8 cellular contexts compared by ENCODE assay signal in genomic region chr4:87973283-87974169, GRCh38. TPM values are rescaled to one million over a fixed set of nuclear protein-coding genes. Genes with fewer than 3 reads are reported as not detected.
A peak's percentile ranks its signal among the peaks of the same experiment; 100 is the strongest.
DNase-seq lines count a peak whose midpoint lies in the region; ATAC-seq and TF ChIP-seq lines count a peak whose summit lies in the region.

No MANE protein-coding gene starts in this region.

- H3K4me3 ChIP-seq in CD4-positive, alpha-beta memory T cell (ENCODE audit: low read length in 2 of 2): no peak overlapping the region
- H3K4me3 ChIP-seq in fibroblast of villous mesenchyme (ENCODE audit: low read depth, low read length) (peak overlapping the region; percentile 22), neural cell (ENCODE audit: low read length) (no peak overlapping the region)

- no peaks in the 10 kb centered on the region for H4K20me1 ChIP-seq in neural cell (ENCODE audit: insufficient read depth)

- no peaks in the 10 kb centered on the region for H3F3A ChIP-seq in neural cell (ENCODE audit: insufficient read depth, low read length, poor library complexity, severe bottlenecking)

- peaks cover 5% of the 10 kb centered on the region for H3K27me3 ChIP-seq in CD4-positive, alpha-beta memory T cell (ENCODE audit: insufficient read depth, low read length)
- no peaks in the 10 kb centered on the region for H3K27me3 ChIP-seq in neural cell (ENCODE audit: insufficient read depth, low read depth, low read length)

- TF ChIP-seq EP300 in neural cell (conservative IDR thresholded peaks at IDR 0.05; ENCODE audit: poor library complexity, severe bottlenecking): no peak

- no peaks in the 10 kb centered on the region for H3K36me3 ChIP-seq in CD4-positive, alpha-beta memory T cell (ENCODE audit: insufficient read depth, low read length)
- H3K36me3 ChIP-seq in neural cell (ENCODE audit: insufficient read depth, low read length): no peaks in the 10 kb centered on the region

- no peaks in the 10 kb centered on the region for H3K9me2 ChIP-seq in neural cell (ENCODE audit: insufficient read depth, low read length)

- POLR2A ChIA-PET in CD4-positive, alpha-beta memory T cell (lab: Charles Lee; ENCODE audit: partially characterized antibody): no interaction called here
- POLR2A ChIA-PET in activated CD4-positive, alpha-beta memory T cell treated with anti-CD3 and anti-CD28 coated beads, Interleukin-2, amount 10 ng/mL, durations not matched to agents 7 days and 5 days (lab: Charles Lee): no interaction called here

- no peaks in the 10 kb centered on the region for H3K79me2 ChIP-seq in neural cell (replicated peaks; ENCODE audit: insufficient read depth, low read length)

- peaks cover 6 to 11% (median 7%) of the 10 kb centered on the region in 4 donors for H3K4me1 Mint-ChIP-seq in CD4-positive, alpha-beta memory T cell
- peaks cover 9% of the 10 kb centered on the region for H3K4me1 Mint-ChIP-seq in activated CD4-positive, alpha-beta memory T cell treated with anti-CD3 and anti-CD28 coated beads, Interleukin-2, amount 10 ng/mL, durations not matched to agents 7 days and 5 days
- H3K4me1 Mint-ChIP-seq in activated T-helper 2 cell treated with anti-CD3 and anti-CD28 coated beads, Interferon-gamma antibody, Interleukin-2, Interleukin-4, amounts not matched to agents 10 μg/mL and 5 μg/mL and 100 μg/mL, durations not matched to agents 14 hours and 24 hours and 36 hours (ENCODE audit: low read depth): peaks cover 6% of the 10 kb centered on the region

- H3K4me2 ChIP-seq in neural cell (ENCODE audit: low read length): no peak overlapping the region

- no peak overlapping the region for H3K27ac ChIP-seq in CD4-positive, alpha-beta memory T cell (ENCODE audit: low read depth, low read length)
- no peak overlapping the region for H3K27ac ChIP-seq in neural cell (ENCODE audit: low read length)

- TF ChIP-seq CTCF in fibroblast of villous mesenchyme (IDR thresholded peaks at IDR 0.05; ENCODE audit: insufficient read depth, low read depth, low read length): peak; percentile 75
- peak; percentile 80 for TF ChIP-seq CTCF in neural cell (IDR thresholded peaks at IDR 0.05; ENCODE audit: poor library complexity, severe bottlenecking)

- no peak overlapping the region for H3K4me3 Mint-ChIP-seq in CD4-positive, alpha-beta memory T cell
- no peak overlapping the region for H3K4me3 Mint-ChIP-seq in activated CD4-positive, alpha-beta memory T cell treated with anti-CD3 and anti-CD28 coated beads, Interleukin-2, amount 10 ng/mL, durations not matched to agents 7 days and 5 days
- H3K4me3 Mint-ChIP-seq in activated T-helper 2 cell treated with anti-CD3 and anti-CD28 coated beads, Interferon-gamma antibody, Interleukin-2, Interleukin-4, amounts not matched to agents 10 μg/mL and 5 μg/mL and 100 μg/mL, durations not matched to agents 14 hours and 24 hours and 36 hours (ENCODE audit: low read depth): no peak overlapping the region

- no peaks in the 10 kb centered on the region for H3K9me3 Mint-ChIP-seq in CD4-positive, alpha-beta memory T cell
- H3K9me3 Mint-ChIP-seq in activated CD4-positive, alpha-beta memory T cell treated with anti-CD3 and anti-CD28 coated beads, Interleukin-2, amount 10 ng/mL, durations not matched to agents 7 days and 5 days: no peaks in the 10 kb centered on the region
- H3K9me3 Mint-ChIP-seq in activated T-helper 2 cell treated with anti-CD3 and anti-CD28 coated beads, Interferon-gamma antibody, Interleukin-2, Interleukin-4, amounts not matched to agents 10 μg/mL and 5 μg/mL and 100 μg/mL, durations not matched to agents 14 hours and 24 hours and 36 hours: no peaks in the 10 kb centered on the region

- peak in 4 of 5 donors; percentile 9 to 22 (median 16) for DNase-seq in CD4-positive, alpha-beta memory T cell
- DNase-seq in NCI-H510A (lab: John Stamatoyannopoulos, UW): peak; percentile 24
- DNase-seq in activated CD4-positive, alpha-beta memory T cell treated with anti-CD3 and anti-CD28 coated beads, Interleukin-2, amount 10 ng/mL, durations not matched to agents 7 days and 5 days: peak; percentile 28
- peak; percentile 88 for DNase-seq in fibroblast of villous mesenchyme (ENCODE audit: low read depth)
- no peak for DNase-seq in activated T-helper 2 cell treated with anti-CD3 and anti-CD28 coated beads, Interferon-gamma antibody, Interleukin-2, Interleukin-4, amounts not matched to agents 10 μg/mL and 5 μg/mL and 100 μg/mL, durations not matched to agents 14 hours and 24 hours and 36 hours (ENCODE audit: low spot score)

- no peaks in the 10 kb centered on the region for H3K36me3 Mint-ChIP-seq in CD4-positive, alpha-beta memory T cell
- no peaks in the 10 kb centered on the region for H3K36me3 Mint-ChIP-seq in activated CD4-positive, alpha-beta memory T cell treated with anti-CD3 and anti-CD28 coated beads, Interleukin-2, amount 10 ng/mL, durations not matched to agents 7 days and 5 days (ENCODE audit: low read depth)
- H3K36me3 Mint-ChIP-seq in activated T-helper 2 cell treated with anti-CD3 and anti-CD28 coated beads, Interferon-gamma antibody, Interleukin-2, Interleukin-4, amounts not matched to agents 10 μg/mL and 5 μg/mL and 100 μg/mL, durations not matched to agents 14 hours and 24 hours and 36 hours (ENCODE audit: low read depth): no peaks in the 10 kb centered on the region

- H3K27me3 Mint-ChIP-seq in CD4-positive, alpha-beta memory T cell: peaks cover 20 to 28% of the 10 kb centered on the region in 2 donors
- H3K27me3 Mint-ChIP-seq in activated CD4-positive, alpha-beta memory T cell treated with anti-CD3 and anti-CD28 coated beads, Interleukin-2, amount 10 ng/mL, durations not matched to agents 7 days and 5 days: peaks cover 48% of the 10 kb centered on the region
- peaks cover 49% of the 10 kb centered on the region for H3K27me3 Mint-ChIP-seq in activated T-helper 2 cell treated with anti-CD3 and anti-CD28 coated beads, Interferon-gamma antibody, Interleukin-2, Interleukin-4, amounts not matched to agents 10 μg/mL and 5 μg/mL and 100 μg/mL, durations not matched to agents 14 hours and 24 hours and 36 hours (ENCODE audit: low read depth)

- H3K4me1 ChIP-seq in CD4-positive, alpha-beta memory T cell (ENCODE audit: insufficient read depth, low read length): peaks cover 7% of the 10 kb centered on the region

- H3K9me3 ChIP-seq in CD4-positive, alpha-beta memory T cell (ENCODE audit: control insufficient read depth in 1 of 2, low read length in 2 of 2): no peaks in the 10 kb centered on the region
- no peaks in the 10 kb centered on the region for H3K9me3 ChIP-seq in neural cell (ENCODE audit: low read length)

- TF ChIP-seq RAD21 in neural cell (conservative IDR thresholded peaks at IDR 0.05): peak; percentile 67

- no peak overlapping the region for H2AFZ ChIP-seq in neural cell (ENCODE audit: low read depth, low read length)

- CTCF ChIA-PET in CD4-positive, alpha-beta memory T cell (lab: Charles Lee; ENCODE audit: partially characterized antibody): interaction anchor here (0.6 to 1.5 kb wide), 10 partner anchors 10 to 807 kb away, joined by 3 to 18 read pairs (median 4); no protein-coding TSS in a partner anchor
- CTCF ChIA-PET in activated CD4-positive, alpha-beta memory T cell treated with anti-CD3 and anti-CD28 coated beads, Interleukin-2, amount 10 ng/mL, durations not matched to agents 7 days and 5 days (lab: Charles Lee): interaction anchor here (0.7 to 3.0 kb wide), 22 partner anchors 10 to 543 kb away, joined by 3 to 23 read pairs (median 4); partner anchors contain the start of gene PKD2

- H3K9ac ChIP-seq in neural cell (ENCODE audit: low read length): no peak overlapping the region

- H3K27ac Mint-ChIP-seq in CD4-positive, alpha-beta memory T cell: no peak overlapping the region
- no peak overlapping the region for H3K27ac Mint-ChIP-seq in activated CD4-positive, alpha-beta memory T cell treated with anti-CD3 and anti-CD28 coated beads, Interleukin-2, amount 10 ng/mL, durations not matched to agents 7 days and 5 days
- no peak overlapping the region for H3K27ac Mint-ChIP-seq in activated T-helper 2 cell treated with anti-CD3 and anti-CD28 coated beads, Interferon-gamma antibody, Interleukin-2, Interleukin-4, amounts not matched to agents 10 μg/mL and 5 μg/mL and 100 μg/mL, durations not matched to agents 14 hours and 24 hours and 36 hours

- peak; percentile 78 for ATAC-seq in GM18909 (IDR thresholded peaks at IDR 0.05; ENCODE audit: poor library complexity, unreplicated experiment)
- peak; percentile 56 for ATAC-seq in HG03196 (IDR thresholded peaks at IDR 0.05; ENCODE audit: unreplicated experiment)

- intact Hi-C loops in CD4-positive, alpha-beta memory T cell (cut with micrococcal nuclease): loop anchor here (2.0 to 5.0 kb wide), 2 partner anchors 121 to 239 kb away; no protein-coding TSS in a partner anchor
- intact Hi-C loops in activated T-helper 2 cell treated with anti-CD3 and anti-CD28 coated beads, Interferon-gamma antibody, Interleukin-2, Interleukin-4, amounts not matched to agents 10 μg/mL and 5 μg/mL and 100 μg/mL, durations not matched to agents 14 hours and 24 hours and 36 hours (cut with micrococcal nuclease): loop anchor here (1.0 kb wide), 1 partner anchor 120 kb away; no protein-coding TSS in a partner anchor

TF ChIP-seq in neural cell, 6 proteins besides CTCF, POLR2A, EP300 and RAD21 (continues in another document):
- peak; percentile 78 for TF ChIP-seq SMC3 (conservative IDR thresholded peaks at IDR 0.05; ENCODE audit: poor library complexity)

RNA-seq across cellular contexts. Expression of gene SPP1, which starts 2.0 kb away (rescaled TPM):
- total RNA-seq in CD4-positive, alpha-beta memory T cell: 10 to 100 TPM; 15.5 to 19.9 TPM
- not detected for polyA plus RNA-seq in CD4-positive, alpha-beta memory T cell
- under 1 TPM in 1 of 2 experiments, not detected in 1; 0.20 TPM for total RNA-seq in activated CD4-positive, alpha-beta memory T cell treated with anti-CD3 and anti-CD28 coated beads, Interleukin-2, amount 10 ng/mL, durations not matched to agents 7 days and 5 days
- 3.9 and 11.3 TPM in 2 replicates for total RNA-seq in fibroblast of villous mesenchyme
- 0.35 and 0.52 TPM in 2 replicates for polyA plus RNA-seq in neural cell
- polyA minus RNA-seq in neural cell: 0.49 TPM in 1 of 2 replicates, not detected in the other
- total RNA-seq in activated T-helper 2 cell treated with anti-CD3 and anti-CD28 coated beads, Interferon-gamma antibody, Interleukin-2, Interleukin-4, amounts not matched to agents 10 μg/mL and 5 μg/mL and 100 μg/mL, durations not matched to agents 14 hours and 24 hours and 36 hours: 0.43 and 0.67 TPM in 2 replicates

RNA-seq across cellular contexts. Expression of gene PKD2, which starts 33.9 kb away (rescaled TPM):
- 1 to 10 TPM; 6.8 to 7.5 TPM for total RNA-seq in CD4-positive, alpha-beta memory T cell
- polyA plus RNA-seq in CD4-positive, alpha-beta memory T cell: 1 to 10 TPM in 1 of 2 donors, under 1 TPM in 1; 0.93 to 5.2 TPM
- 10 to 100 TPM in 1 of 2 experiments, 1 to 10 TPM in 1; 9.1 to 10.4 TPM for total RNA-seq in activated CD4-positive, alpha-beta memory T cell treated with anti-CD3 and anti-CD28 coated beads, Interleukin-2, amount 10 ng/mL, durations not matched to agents 7 days and 5 days
- 110 and 161 TPM in 2 replicates for total RNA-seq in fibroblast of villous mesenchyme
- polyA plus RNA-seq in neural cell: 49.0 and 54.8 TPM in 2 replicates
- polyA minus RNA-seq in neural cell: 49.9 and 59.4 TPM in 2 replicates
- total RNA-seq in activated T-helper 2 cell treated with anti-CD3 and anti-CD28 coated beads, Interferon-gamma antibody, Interleukin-2, Interleukin-4, amounts not matched to agents 10 μg/mL and 5 μg/mL and 100 μg/mL, durations not matched to agents 14 hours and 24 hours and 36 hours: 13.6 and 16.6 TPM in 2 replicates
